ENCODE assay signal across 21 cellular contexts in the genomic region with DNA sequence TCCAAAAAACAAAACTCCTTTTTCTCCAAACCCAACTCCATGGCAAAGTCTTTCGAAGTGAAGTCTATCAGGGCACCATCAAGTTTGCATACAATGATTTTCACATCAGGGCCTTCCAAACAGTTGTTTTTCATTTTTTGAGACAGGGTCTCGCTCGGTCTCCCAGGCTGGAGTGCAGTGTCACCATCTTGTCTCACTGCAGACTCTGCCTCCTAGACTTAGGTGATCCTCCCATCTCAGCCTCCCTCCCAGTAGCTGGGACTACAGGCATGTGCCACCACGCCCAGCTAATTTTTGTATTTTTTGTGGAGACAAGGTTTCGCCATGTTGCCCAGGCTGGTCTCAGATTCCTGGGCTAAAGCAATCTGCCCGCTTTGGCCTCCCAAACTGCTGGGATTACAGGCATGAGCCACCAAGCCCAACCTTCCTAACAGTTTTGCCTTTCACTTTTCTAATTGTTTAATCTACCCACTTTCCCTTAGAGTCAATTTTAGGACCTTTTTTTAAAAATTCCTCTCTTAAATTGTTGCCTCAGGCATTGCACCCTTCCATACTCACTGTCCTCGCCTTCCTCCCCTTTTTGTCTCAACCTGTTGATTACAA. TPM values are rescaled to one million over a fixed set of nuclear protein-coding genes. Genes with fewer than 3 reads are reported as not detected.
DNase-seq lines count a peak whose midpoint lies in the region; ATAC-seq and TF ChIP-seq lines count a peak whose summit lies in the region.
"Had no signal": no experiment of that assay in that cellular context is flagged by ENCODE, and none has a peak within 500 bp of the region (broad histone marks: within the 10 kb centered on the region; RNA-seq: fewer than 3 reads in every experiment).

No MANE protein-coding gene starts in this region.

- no peak overlapping the region for H3K27ac ChIP-seq in DND-41 (ENCODE audit: low read length)
- peak overlapping the region; percentile 66 for H3K27ac ChIP-seq in HUES64 (ENCODE audit: low read depth, low read length)
- H3K27ac ChIP-seq in neural cell (ENCODE audit: low read length) = peak overlapping the region; percentile 91
- H3K27ac ChIP-seq in testis = no peak overlapping the region
- H3K27ac ChIP-seq: RWPE1, uterus had no signal

- no peaks in the 10 kb centered on the region for H3K9me2 ChIP-seq in neural cell (ENCODE audit: insufficient read depth, low read length)

- H3K36me3 ChIP-seq in DND-41 (ENCODE audit: insufficient read depth, low read length) (no peaks in the 10 kb centered on the region), HUES64 (ENCODE audit: insufficient read depth, low read length) (peaks cover 26% of the 10 kb centered on the region; the same call in 1 of the 2 replicates), neural cell (ENCODE audit: insufficient read depth, low read length) (peaks cover 5% of the 10 kb centered on the region), testis (ENCODE audit: low read depth, missing control alignments) (no peaks in the 10 kb centered on the region)
- H3K36me3 ChIP-seq: uterus had no signal

- no peak for DNase-seq in DND-41
- no peak for DNase-seq in chondrocyte (ENCODE audit: low spot score)
- DNase-seq in activated CD4-positive, alpha-beta T cell treated with anti-CD3 and anti-CD28 coated beads for 36 hours = no peak
- no peak for DNase-seq in kidney tubule cell (ENCODE audit: low spot score)
- DNase-seq in testis = no peak
- DNase-seq: activated CD4-positive, CD25-positive, alpha-beta regulatory T cell treated with anti-CD3 and anti-CD28 coated beads, Interleukin-2, amount 50 U/mL, for 72 hours; activated T-cell treated with anti-CD3 and anti-CD28 coated beads for 4 hours; aorta; right cardiac atrium; stimulated activated CD4-positive, alpha-beta T cell treated with anti-CD3 and anti-CD28 coated beads, Interleukin-2, amount 100 ng/mL, for 48 hours; uterus had no signal

- H3K79me2 ChIP-seq in DND-41 (ENCODE audit: insufficient read depth, low read length) (no peaks in the 10 kb centered on the region), neural cell (replicated peaks; ENCODE audit: insufficient read depth, low read length) (peaks cover 14% of the 10 kb centered on the region)

- H3K4me2 ChIP-seq in DND-41 (ENCODE audit: insufficient read depth, low read length) (no peak overlapping the region), neural cell (ENCODE audit: low read length) (no peak overlapping the region)

- H3K9me3 Mint-ChIP-seq in chondrocyte (ENCODE audit: low read depth) = no peaks in the 10 kb centered on the region
- no peaks in the 10 kb centered on the region for H3K9me3 Mint-ChIP-seq in activated CD4-positive, alpha-beta T cell treated with anti-CD3 and anti-CD28 coated beads for 36 hours (ENCODE audit: low read depth)
- H3K9me3 Mint-ChIP-seq: activated CD4-positive, alpha-beta memory T cell treated with anti-CD3 and anti-CD28 coated beads, Interleukin-2, amount 10 ng/mL, durations not matched to agents 7 days and 5 days; activated naive CD8-positive, alpha-beta T cell treated with anti-CD3 and anti-CD28 coated beads for 36 hours; dendritic cell treated with granulocyte-macrophage colony-stimulating factor and Interleukin-4, amounts not matched to agents 40 ng/mL and 50 ng/mL, for 4 days; naive thymus-derived CD8-positive, alpha-beta T cell; stimulated activated memory B cell treated with anti-CD40 and anti-IgM and Interleukin-4, amounts not matched to agents 10 μg/mL and 1 μg/mL and 100 μg/mL, for 72 hours had no signal

- TF ChIP-seq RAD21 in neural cell (conservative IDR thresholded peaks at IDR 0.05) = no peak

- ATAC-seq in DND-41 (ENCODE audit: insufficient read depth, low read depth) (peak; percentile 33; the same call in 1 of the 3 replicates), HG03280 (IDR thresholded peaks at IDR 0.05; ENCODE audit: unreplicated experiment) (no peak)
- ATAC-seq in activated CD4-positive, alpha-beta T cell treated with anti-CD3 and anti-CD28 coated beads for 36 hours = no peak
- ATAC-seq: stimulated activated memory B cell treated with anti-CD40 and anti-IgM and Interleukin-4, amounts not matched to agents 10 μg/mL and 1 μg/mL and 100 μg/mL, for 72 hours had no signal

- POLR2A ChIA-PET in activated CD4-positive, alpha-beta T cell treated with anti-CD3 and anti-CD28 coated beads for 36 hours (lab: Charles Lee) = no interaction called here

- no peaks in the 10 kb centered on the region; the same call in 1 of the 2 replicates for H4K20me1 ChIP-seq in DND-41 (ENCODE audit: insufficient read depth, low read length)
- H4K20me1 ChIP-seq in neural cell (ENCODE audit: insufficient read depth) = no peaks in the 10 kb centered on the region

- CTCF ChIA-PET in activated CD4-positive, alpha-beta T cell treated with anti-CD3 and anti-CD28 coated beads for 36 hours (lab: Charles Lee) = interaction anchor here (0.6 to 3.8 kb wide), 12 partner anchors 9 to 360 kb away, joined by 3 to 25 read pairs (median 4); a partner anchor contains a TSS

- TF ChIP-seq EP300 in neural cell (conservative IDR thresholded peaks at IDR 0.05; ENCODE audit: poor library complexity, severe bottlenecking) = no peak

- TF ChIP-seq CTCF in DND-41 (IDR thresholded peaks at IDR 0.05; ENCODE audit: borderline replicate concordance, extremely low read depth, low read length, poor library complexity, severe bottlenecking) = no peak
- peak; percentile 55 for TF ChIP-seq CTCF in chondrocyte (IDR thresholded peaks at IDR 0.05)
- peak; percentile 20 for TF ChIP-seq CTCF in neural cell (IDR thresholded peaks at IDR 0.05; ENCODE audit: poor library complexity, severe bottlenecking)
- TF ChIP-seq CTCF in testis (IDR thresholded peaks at IDR 0.05) = peak in 1 of 3 experiments; percentile 11

- H2AFZ ChIP-seq in DND-41 (ENCODE audit: low read depth, low read length) (no peak overlapping the region), neural cell (ENCODE audit: low read depth, low read length) (no peak overlapping the region)

- TF ChIP-seq POLR2A in testis (IDR thresholded peaks at IDR 0.05) = no peak

- no peaks in the 10 kb centered on the region for H3F3A ChIP-seq in neural cell (ENCODE audit: insufficient read depth, low read length, poor library complexity, severe bottlenecking)

- H3K4me1 ChIP-seq in DND-41 (ENCODE audit: insufficient read depth, low read length) (no peaks in the 10 kb centered on the region), HUES64 (ENCODE audit: insufficient read depth, low read length) (peaks cover 35% of the 10 kb centered on the region), testis (no peaks in the 10 kb centered on the region)
- H3K4me1 ChIP-seq: uterus had no signal

- H3K27ac Mint-ChIP-seq in chondrocyte (ENCODE audit: unreplicated experiment) = no peak overlapping the region
- H3K27ac Mint-ChIP-seq in activated CD4-positive, alpha-beta T cell treated with anti-CD3 and anti-CD28 coated beads for 36 hours = no peak overlapping the region
- H3K27ac Mint-ChIP-seq: activated CD4-positive, alpha-beta memory T cell treated with anti-CD3 and anti-CD28 coated beads, Interleukin-2, amount 10 ng/mL, durations not matched to agents 7 days and 5 days; activated naive CD8-positive, alpha-beta T cell treated with anti-CD3 and anti-CD28 coated beads for 36 hours; dendritic cell treated with granulocyte-macrophage colony-stimulating factor and Interleukin-4, amounts not matched to agents 40 ng/mL and 50 ng/mL, for 4 days; stimulated activated memory B cell treated with anti-CD40 and anti-IgM and Interleukin-4, amounts not matched to agents 10 μg/mL and 1 μg/mL and 100 μg/mL, for 72 hours had no signal

- WGBS in HUES64 = 81% methylated on average over 7 of the region's 7 CpGs
- WGBS in testis, 2 donors = 79 to 84% methylated on average over 7 of the region's 7 CpGs

- no peak overlapping the region for H3K9ac ChIP-seq in DND-41 (ENCODE audit: low read depth, low read length)
- H3K9ac ChIP-seq in HUES64 (ENCODE audit: low read depth, low read length) = no peak overlapping the region
- H3K9ac ChIP-seq in neural cell (ENCODE audit: low read length) = no peak overlapping the region

- no peaks in the 10 kb centered on the region for H3K27me3 Mint-ChIP-seq in chondrocyte (ENCODE audit: low read depth)
- H3K27me3 Mint-ChIP-seq in activated CD4-positive, alpha-beta T cell treated with anti-CD3 and anti-CD28 coated beads for 36 hours = no peaks in the 10 kb centered on the region
- H3K27me3 Mint-ChIP-seq: activated CD4-positive, alpha-beta memory T cell treated with anti-CD3 and anti-CD28 coated beads, Interleukin-2, amount 10 ng/mL, durations not matched to agents 7 days and 5 days; activated naive CD8-positive, alpha-beta T cell treated with anti-CD3 and anti-CD28 coated beads for 36 hours; stimulated activated memory B cell treated with anti-CD40 and anti-IgM and Interleukin-4, amounts not matched to agents 10 μg/mL and 1 μg/mL and 100 μg/mL, for 72 hours had no signal

- no peaks in the 10 kb centered on the region for H3K9me3 ChIP-seq in DND-41 (ENCODE audit: insufficient read depth, low read length, severe bottlenecking)
- no peaks in the 10 kb centered on the region for H3K9me3 ChIP-seq in HUES64 (ENCODE audit: insufficient read depth, low read depth, low read length)
- no peaks in the 10 kb centered on the region for H3K9me3 ChIP-seq in neural cell (ENCODE audit: low read length)
- H3K9me3 ChIP-seq in testis = no peaks in the 10 kb centered on the region
- H3K9me3 ChIP-seq: uterus had no signal

- H3K36me3 Mint-ChIP-seq in chondrocyte (ENCODE audit: low read depth) = peaks cover 10% of the 10 kb centered on the region
- H3K36me3 Mint-ChIP-seq in activated CD4-positive, alpha-beta T cell treated with anti-CD3 and anti-CD28 coated beads for 36 hours (ENCODE audit: low read depth) = no peaks in the 10 kb centered on the region
- H3K36me3 Mint-ChIP-seq: activated naive CD8-positive, alpha-beta T cell treated with anti-CD3 and anti-CD28 coated beads for 36 hours; naive thymus-derived CD8-positive, alpha-beta T cell had no signal

- H3K27me3 ChIP-seq in DND-41 (ENCODE audit: insufficient read depth, low read length, poor library complexity) (no peaks in the 10 kb centered on the region), HUES64 (ENCODE audit: insufficient read depth, low read length) (no peaks in the 10 kb centered on the region), neural cell (ENCODE audit: insufficient read depth, low read depth, low read length) (no peaks in the 10 kb centered on the region), testis (no peaks in the 10 kb centered on the region)
- H3K27me3 ChIP-seq: uterus had no signal

- no peak overlapping the region for H3K4me3 Mint-ChIP-seq in chondrocyte (ENCODE audit: unreplicated experiment)
- H3K4me3 Mint-ChIP-seq in activated CD4-positive, alpha-beta T cell treated with anti-CD3 and anti-CD28 coated beads for 36 hours = no peak overlapping the region
- H3K4me3 Mint-ChIP-seq: activated CD4-positive, alpha-beta memory T cell treated with anti-CD3 and anti-CD28 coated beads, Interleukin-2, amount 10 ng/mL, durations not matched to agents 7 days and 5 days; activated naive CD8-positive, alpha-beta T cell treated with anti-CD3 and anti-CD28 coated beads for 36 hours; dendritic cell treated with granulocyte-macrophage colony-stimulating factor and Interleukin-4, amounts not matched to agents 40 ng/mL and 50 ng/mL, for 4 days; naive thymus-derived CD8-positive, alpha-beta T cell; stimulated activated memory B cell treated with anti-CD40 and anti-IgM and Interleukin-4, amounts not matched to agents 10 μg/mL and 1 μg/mL and 100 μg/mL, for 72 hours had no signal

- peaks cover 4% of the 10 kb centered on the region for H3K4me1 Mint-ChIP-seq in chondrocyte (ENCODE audit: low read depth)
- no peaks in the 10 kb centered on the region for H3K4me1 Mint-ChIP-seq in activated CD4-positive, alpha-beta T cell treated with anti-CD3 and anti-CD28 coated beads for 36 hours
- H3K4me1 Mint-ChIP-seq: activated naive CD8-positive, alpha-beta T cell treated with anti-CD3 and anti-CD28 coated beads for 36 hours; naive thymus-derived CD8-positive, alpha-beta T cell had no signal

- intact Hi-C loops in activated CD4-positive, alpha-beta T cell treated with anti-CD3 and anti-CD28 coated beads for 36 hours (cut with DNase I, micrococcal nuclease) = loop anchor here (1.0 to 2.0 kb wide), 2 partner anchors 61 to 62 kb away; no protein-coding TSS in a partner anchor
- intact Hi-C loops in testis (cut with DNase I; ENCODE audit: low total_unique reads) = loop anchor here (10.0 kb wide), 1 partner anchor 55 kb away; no protein-coding TSS in a partner anchor

- H3K4me3 ChIP-seq in DND-41 (ENCODE audit: low read depth in 1 of 2, low read length in 2 of 2) (no peak overlapping the region), HUES64 (ENCODE audit: low read length) (no peak overlapping the region), neural cell (ENCODE audit: low read length) (no peak overlapping the region), testis (no peak overlapping the region)
- H3K4me3 ChIP-seq: uterus had no signal

RNA-seq across cellular contexts. Expression of a gene that starts 11.6 kb away (rescaled TPM):
- polyA plus RNA-seq in HUES64 (2013, experiment 1 of 2) = 14.5 TPM
- polyA plus RNA-seq in HUES64 (2013, experiment 2 of 2) = 15.4 TPM
- total RNA-seq in chondrocyte (5.9 to 11.8 TPM (median 9.8 TPM) in 3 replicates), testis (10 to 100 TPM in 1 of 2 donors, 1 to 10 TPM in 1; 9.2 to 21.2 TPM)
- polyA plus RNA-seq in neural cell (0.72 and 1.7 TPM in 2 replicates), testis (ENCODE audit: insufficient read depth, low read depth, low replicate concordance) (34.3 TPM)
- 5.4 and 13.0 TPM in 2 replicates for polyA minus RNA-seq in neural cell
- total RNA-seq in activated CD4-positive, alpha-beta T cell treated with anti-CD3 and anti-CD28 coated beads for 36 hours = 1 to 10 TPM; 1.0 to 1.3 TPM

RNA-seq across cellular contexts. Expression of a gene that starts 16.1 kb away (rescaled TPM):
- 13.6 TPM for polyA plus RNA-seq in HUES64 (2013, experiment 1 of 2)
- 17.4 TPM for polyA plus RNA-seq in HUES64 (2013, experiment 2 of 2)
- total RNA-seq in chondrocyte (11.8 to 21.6 TPM (median 12.3 TPM) in 3 replicates), testis (10 to 100 TPM; 25.1 to 34.9 TPM)
- polyA plus RNA-seq in neural cell (51.3 and 58.2 TPM in 2 replicates), testis (ENCODE audit: insufficient read depth, low read depth, low replicate concordance) (60.3 TPM)
- 25.8 and 37.0 TPM in 2 replicates for polyA minus RNA-seq in neural cell
- total RNA-seq in activated CD4-positive, alpha-beta T cell treated with anti-CD3 and anti-CD28 coated beads for 36 hours = 1 to 10 TPM; 8.3 to 8.5 TPM

RNA-seq across cellular contexts. Expression of a gene that starts 27.6 kb away (rescaled TPM):
- polyA plus RNA-seq in HUES64 (2013, experiment 1 of 2) = 36.2 TPM
- polyA plus RNA-seq in HUES64 (2013, experiment 2 of 2) = 41.1 TPM
- total RNA-seq in chondrocyte (16.4 to 27.3 TPM (median 18.5 TPM) in 3 replicates), testis (10 to 100 TPM; 76.9 to 83.4 TPM)
- polyA plus RNA-seq in neural cell (127 and 163 TPM in 2 replicates), testis (ENCODE audit: insufficient read depth, low read depth, low replicate concordance) (33.6 TPM)
- polyA minus RNA-seq in neural cell = 46.5 and 53.4 TPM in 2 replicates
- total RNA-seq in activated CD4-positive, alpha-beta T cell treated with anti-CD3 and anti-CD28 coated beads for 36 hours = 100 to 1,000 TPM; 162 to 166 TPM

RNA-seq across cellular contexts. Expression of a gene that starts 38.6 kb away (rescaled TPM):
- polyA plus RNA-seq in HUES64 (2013, experiment 1 of 2) = 13.9 TPM
- polyA plus RNA-seq in HUES64 (2013, experiment 2 of 2) = 17.3 TPM
- total RNA-seq in chondrocyte = 0.20 TPM in 1 of 3 replicates, not detected in the others
- 68.2 and 76.9 TPM in 2 replicates for polyA plus RNA-seq in neural cell
- polyA minus RNA-seq in neural cell = 59.4 and 60.7 TPM in 2 replicates
- total RNA-seq in activated CD4-positive, alpha-beta T cell treated with anti-CD3 and anti-CD28 coated beads for 36 hours = not detected
- total RNA-seq in testis = 1 to 10 TPM; 3.6 to 3.9 TPM
- polyA plus RNA-seq in testis (ENCODE audit: insufficient read depth, low read depth, low replicate concordance) = 3.4 TPM
- total RNA-seq: activated CD4-positive, alpha-beta memory T cell treated with anti-CD3 and anti-CD28 coated beads, Interleukin-2, amount 10 ng/mL, durations not matched to agents 7 days and 5 days; LHCN-M2; naive thymus-derived CD8-positive, alpha-beta T cell had no signal

Comparison
In these comparisons a context has a peak if more than half of its experiments do, and no peak if none do; other contexts are left out.
1. H3K27ac ChIP-seq: peak in HUES64 (single experiment) and neural cell (single experiment); none in DND-41 (single experiment) and testis (0 of 2).